Comparison of ENCODE assay signal across 11 cellular contexts in genomic region chr3:46660543-46661523, GRCh38. TPM values are rescaled to one million over a fixed set of nuclear protein-coding genes. Genes with fewer than 3 reads are reported as not detected.
DNase-seq lines count a peak whose midpoint lies in the region; ATAC-seq lines count a peak whose summit lies in the region.
"Had no signal": no experiment of that assay in that cellular context is flagged by ENCODE, and none has a peak within 500 bp of the region (broad histone marks: within the 10 kb centered on the region; RNA-seq: fewer than 3 reads in every experiment).

No MANE protein-coding gene starts in this region.

- no peaks in the 10 kb centered on the region for H3K9me3 ChIP-seq in Karpas-422 (ENCODE audit: low read length)
- H3K9me3 ChIP-seq in MG63: no peaks in the 10 kb centered on the region

- H4K20me1 ChIP-seq in Karpas-422 (ENCODE audit: insufficient read depth, low read depth, low read length): no peaks in the 10 kb centered on the region

- H3K4me2 ChIP-seq in Karpas-422 (ENCODE audit: low read depth, low read length, poor library complexity, severe bottlenecking): no peak overlapping the region

- H3K9ac ChIP-seq in Karpas-422 (ENCODE audit: low read length): no peak overlapping the region

- no peak overlapping the region for H3K27ac ChIP-seq in Karpas-422 (ENCODE audit: low read length)

- no peak overlapping the region for H2AFZ ChIP-seq in Karpas-422 (ENCODE audit: low read length)

- no peaks in the 10 kb centered on the region for H3K79me2 ChIP-seq in Karpas-422 (ENCODE audit: low read length)

- H3K36me3 ChIP-seq in Karpas-422 (ENCODE audit: insufficient read depth, low read length): no peaks in the 10 kb centered on the region
- H3K36me3 ChIP-seq in MG63: no peaks in the 10 kb centered on the region

- peaks cover 12% of the 10 kb centered on the region for H3K4me1 ChIP-seq in Karpas-422 (ENCODE audit: low read length)

- H3K4me3 ChIP-seq in Karpas-422 (ENCODE audit: low read length) (no peak overlapping the region), MG63 (no peak overlapping the region)

- no peaks in the 10 kb centered on the region for H3K27me3 ChIP-seq in Karpas-422 (ENCODE audit: low read length)
- no peaks in the 10 kb centered on the region for H3K27me3 ChIP-seq in MG63

- ATAC-seq in HG03442 (IDR thresholded peaks at IDR 0.05; ENCODE audit: unreplicated experiment): no peak
- ATAC-seq in GM18858 (IDR thresholded peaks at IDR 0.05; ENCODE audit: unreplicated experiment): no peak

- no peaks in the 10 kb centered on the region for H3K9me2 ChIP-seq in Karpas-422 (replicated peaks; ENCODE audit: insufficient read depth, low read length)

- DNase-seq in EH (ENCODE audit: low read depth) (peak; percentile 62), Karpas-422 (peak; percentile 71), ecto neural progenitor cell (ENCODE audit: low spot score) (peak; percentile 44), mesenteric fat pad (ENCODE audit: low spot score) (peak; percentile 82), MG63 (no peak), OCI-M2 (lab: John Stamatoyannopoulos, UW; ENCODE audit: unreplicated experiment) (no peak)
- DNase-seq: Calu3; NCI-H2029; stimulated activated naive CD4-positive, alpha-beta T cell treated with Interleukin-2 at 50 U/mL for 16 hours had no signal

RNA-seq across cellular contexts. Expression of gene ALS2CL, which starts 32.6 kb away (rescaled TPM):
- not detected in 2 replicates for total RNA-seq in Karpas-422 (2014; rRNA removed; shearing (Covaris generic); ENCODE audit: low replicate concordance)
- 8.4 TPM for total RNA-seq in mesenteric fat pad
- 0.69 and 1.2 TPM in 2 replicates for total RNA-seq in MG63 (2014; rRNA removed; shearing (Covaris generic); ENCODE audit: low replicate concordance)

RNA-seq across cellular contexts. Expression of gene TMIE, which starts 40.4 kb away (rescaled TPM):
- not detected in 2 replicates for total RNA-seq in Karpas-422 (2014; rRNA removed; shearing (Covaris generic); ENCODE audit: low replicate concordance)
- 0.19 TPM for total RNA-seq in mesenteric fat pad
- not detected in 2 replicates for total RNA-seq in MG63 (2014; rRNA removed; shearing (Covaris generic); ENCODE audit: low replicate concordance)

RNA-seq across cellular contexts. Expression of gene FAM240A, which starts 48.5 kb away (rescaled TPM):
- not detected in 2 replicates for total RNA-seq in Karpas-422 (2014; rRNA removed; shearing (Covaris generic); ENCODE audit: low replicate concordance)
- not detected for total RNA-seq in mesenteric fat pad
- total RNA-seq in MG63 (2014; rRNA removed; shearing (Covaris generic); ENCODE audit: low replicate concordance): not detected in 2 replicates
- total RNA-seq: Calu3 had no signal

RNA-seq across cellular contexts. Expression of gene PRSS50, which starts 56.8 kb away (rescaled TPM):
- not detected in 2 replicates for total RNA-seq in Karpas-422 (2014; rRNA removed; shearing (Covaris generic); ENCODE audit: low replicate concordance)
- total RNA-seq in mesenteric fat pad: not detected
- total RNA-seq in MG63 (2014; rRNA removed; shearing (Covaris generic); ENCODE audit: low replicate concordance): not detected in 2 replicates
- total RNA-seq: Calu3 had no signal

Comparison
In these comparisons a context has a peak if more than half of its experiments do, and no peak if none do; other contexts are left out.
1. DNase-seq: peak in EH (single experiment), Karpas-422 (single experiment), ecto neural progenitor cell (single experiment) and mesenteric fat pad (single experiment); none in MG63 (single experiment) and OCI-M2 (single experiment).